Comparison of ENCODE assay signal across 1 cellular context in the genomic region with DNA sequence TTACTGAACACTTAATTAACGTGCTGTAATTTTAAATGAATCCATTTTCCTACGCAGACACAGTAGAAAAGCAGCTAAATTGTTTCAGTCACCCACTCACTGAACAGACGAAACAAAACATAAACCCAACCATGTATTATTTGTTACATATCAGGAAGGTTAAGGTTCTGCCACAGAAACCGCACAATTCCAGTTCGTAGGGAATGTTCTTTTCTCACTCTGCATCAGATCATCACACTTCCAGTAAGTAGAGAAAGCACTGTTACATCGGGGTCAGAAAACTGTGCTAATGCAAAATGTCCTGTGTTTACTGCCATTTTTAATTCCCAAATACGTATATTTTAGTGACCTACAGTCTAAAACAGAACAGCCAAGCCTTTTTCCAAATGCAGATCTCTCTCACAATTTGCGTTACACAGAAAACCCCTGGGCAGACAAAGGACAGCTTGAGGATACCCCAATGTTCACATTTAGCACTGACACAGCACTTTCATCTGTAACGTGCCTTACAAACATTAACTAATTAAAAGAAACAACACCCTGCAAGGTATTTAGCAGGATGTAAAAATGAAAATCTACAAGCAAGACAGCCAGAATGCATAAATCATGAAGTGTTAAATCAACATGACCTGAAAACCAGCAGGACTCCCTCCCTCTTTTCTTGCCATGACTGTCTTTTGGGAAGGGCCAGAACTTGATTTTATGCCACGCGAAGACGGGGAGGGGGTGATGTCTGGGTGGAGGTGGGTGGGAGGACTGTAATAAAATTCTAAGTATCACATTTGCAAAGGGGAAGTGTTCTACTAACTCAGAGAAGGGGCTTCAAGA.
TF ChIP-seq lines count a peak whose summit lies in the region.

No MANE protein-coding gene starts in this region.

TF ChIP-seq in WTC11, 78 proteins besides CTCF, POLR2A, EP300 and RAD21 (continued from another document):
- TF ChIP-seq, protein P1, sequence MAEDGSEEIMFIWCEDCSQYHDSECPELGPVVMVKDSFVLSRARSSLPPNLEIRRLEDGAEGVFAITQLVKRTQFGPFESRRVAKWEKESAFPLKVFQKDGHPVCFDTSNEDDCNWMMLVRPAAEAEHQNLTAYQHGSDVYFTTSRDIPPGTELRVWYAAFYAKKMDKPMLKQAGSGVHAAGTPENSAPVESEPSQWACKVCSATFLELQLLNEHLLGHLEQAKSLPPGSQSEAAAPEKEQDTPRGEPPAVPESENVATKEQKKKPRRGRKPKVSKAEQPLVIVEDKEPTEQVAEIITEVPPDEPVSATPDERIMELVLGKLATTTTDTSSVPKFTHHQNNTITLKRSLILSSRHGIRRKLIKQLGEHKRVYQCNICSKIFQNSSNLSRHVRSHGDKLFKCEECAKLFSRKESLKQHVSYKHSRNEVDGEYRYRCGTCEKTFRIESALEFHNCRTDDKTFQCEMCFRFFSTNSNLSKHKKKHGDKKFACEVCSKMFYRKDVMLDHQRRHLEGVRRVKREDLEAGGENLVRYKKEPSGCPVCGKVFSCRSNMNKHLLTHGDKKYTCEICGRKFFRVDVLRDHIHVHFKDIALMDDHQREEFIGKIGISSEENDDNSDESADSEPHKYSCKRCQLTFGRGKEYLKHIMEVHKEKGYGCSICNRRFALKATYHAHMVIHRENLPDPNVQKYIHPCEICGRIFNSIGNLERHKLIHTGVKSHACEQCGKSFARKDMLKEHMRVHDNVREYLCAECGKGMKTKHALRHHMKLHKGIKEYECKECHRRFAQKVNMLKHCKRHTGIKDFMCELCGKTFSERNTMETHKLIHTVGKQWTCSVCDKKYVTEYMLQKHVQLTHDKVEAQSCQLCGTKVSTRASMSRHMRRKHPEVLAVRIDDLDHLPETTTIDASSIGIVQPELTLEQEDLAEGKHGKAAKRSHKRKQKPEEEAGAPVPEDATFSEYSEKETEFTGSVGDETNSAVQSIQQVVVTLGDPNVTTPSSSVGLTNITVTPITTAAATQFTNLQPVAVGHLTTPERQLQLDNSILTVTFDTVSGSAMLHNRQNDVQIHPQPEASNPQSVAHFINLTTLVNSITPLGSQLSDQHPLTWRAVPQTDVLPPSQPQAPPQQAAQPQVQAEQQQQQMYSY (CRISPR knock-in tag; IDR thresholded peaks at IDR 0.05): no peak
- TF ChIP-seq HMGA2 (CRISPR knock-in tag; IDR thresholded peaks at IDR 0.05): no peak
